In genomic region chr16:14070555-14070876, GRCh38 we compare ENCODE assay signal across 8 cellular contexts. TPM values are rescaled to one million over a fixed set of nuclear protein-coding genes. Genes with fewer than 3 reads are reported as not detected.
DNase-seq lines count a peak whose midpoint lies in the region; ATAC-seq and TF ChIP-seq lines count a peak whose summit lies in the region.

No MANE protein-coding gene starts in this region.

- no peak overlapping the region for H2BK5ac ChIP-seq in mesenchymal stem cell (ENCODE audit: low read depth, low read length, poor library complexity, severe bottlenecking)

- peak overlapping the region in 1 of 2 experiments; percentile 97 for H3K4ac ChIP-seq in mesenchymal stem cell (ENCODE audit: low read depth in 1 of 2, low read length in 2 of 2)

- peaks cover 43% of the 10 kb centered on the region for H3K4me1 Mint-ChIP-seq in Calu3 (ENCODE audit: low read depth, unreplicated experiment)

- H3K27ac Mint-ChIP-seq in Calu3 (ENCODE audit: unreplicated experiment) = peak overlapping the region; percentile 94

- H3K27me3 Mint-ChIP-seq in Calu3 (ENCODE audit: unreplicated experiment) = no peaks in the 10 kb centered on the region

- H3K36me3 Mint-ChIP-seq in Calu3 (ENCODE audit: insufficient read depth, unreplicated experiment) = peaks cover 25% of the 10 kb centered on the region

- no peak overlapping the region for H2AK5ac ChIP-seq in mesenchymal stem cell (ENCODE audit: low read length, severe bottlenecking)

- intact Hi-C loops in Calu3 (cut with micrococcal nuclease; ENCODE audit: unreplicated experiment) = loop anchor here (5.0 kb wide), 3 partner anchors 77 to 117 kb away; no protein-coding TSS in a partner anchor

- H3K9me3 Mint-ChIP-seq in Calu3 (ENCODE audit: low read depth, unreplicated experiment) = no peaks in the 10 kb centered on the region

- H3K14ac ChIP-seq in mesenchymal stem cell (ENCODE audit: low read length in 2 of 2) = peak overlapping the region in 1 of 2 experiments; percentile 91

- H3K4me2 ChIP-seq in mesenchymal stem cell (ENCODE audit: low read length, poor library complexity, severe bottlenecking) = peak overlapping the region; percentile 44

- CTCF ChIA-PET in Calu3 (lab: Charles Lee) = no interaction called here

- peaks cover 14% of the 10 kb centered on the region for H3K79me1 ChIP-seq in mesenchymal stem cell (replicated peaks; ENCODE audit: low read length, poor library complexity, severe bottlenecking)

- peaks cover 2 to 3% of the 10 kb centered on the region in 2 experiments for H3K27me3 ChIP-seq in mesenchymal stem cell (ENCODE audit: control insufficient read depth in 1 of 2, insufficient read depth in 1 of 2, low read length in 2 of 2)

- no peak overlapping the region for H4K91ac ChIP-seq in mesenchymal stem cell (ENCODE audit: low read length)

- no peaks in the 10 kb centered on the region for H3K9me3 ChIP-seq in mesenchymal stem cell (ENCODE audit: control insufficient read depth, low read length)

- H4K8ac ChIP-seq in mesenchymal stem cell (ENCODE audit: low read length) = peak overlapping the region; percentile 99

- no peak overlapping the region for H3K18ac ChIP-seq in mesenchymal stem cell (ENCODE audit: low read depth in 1 of 2, low read length in 2 of 2)

- H3K27ac ChIP-seq in mesenchymal stem cell (ENCODE audit: low read length, poor library complexity, severe bottlenecking) = no peak overlapping the region

- H3K9ac ChIP-seq in mesenchymal stem cell (ENCODE audit: low read length) = peak overlapping the region; percentile 92

- in situ Hi-C loops in astrocyte of the cerebellum (cut with HindIII; ENCODE audit: low sequenced_read_pairs) = no loop called here

- TF ChIP-seq CTCF in Calu3 (IDR thresholded peaks at IDR 0.05; ENCODE audit: unreplicated experiment) = no peak
- TF ChIP-seq CTCF in astrocyte of the cerebellum (IDR thresholded peaks at IDR 0.05; ENCODE audit: low read depth, low read length, missing control alignments) = no peak

- no peak overlapping the region for H2BK120ac ChIP-seq in mesenchymal stem cell (ENCODE audit: low read depth, low read length)

- BruUV-seq in Calu3 (replicated peaks; lab: Mats Ljungman, UMichigan) = no TSS peak

- no peak overlapping the region for H2BK15ac ChIP-seq in mesenchymal stem cell (ENCODE audit: low read depth, poor library complexity, severe bottlenecking)

- H3K4me3 ChIP-seq in astrocyte of the cerebellum (ENCODE audit: low read depth, low read length) (peak overlapping the region; percentile 80), mesenchymal stem cell (ENCODE audit: insufficient read depth in 1 of 2, low read depth in 1 of 2, low read length in 2 of 2) (peak overlapping the region; percentile 91 to 99)

- peak overlapping the region in 1 of 2 experiments; percentile 99 for H2BK12ac ChIP-seq in mesenchymal stem cell (ENCODE audit: low read length in 2 of 2)

- DNase-seq in Calu3 (no peak), astrocyte of the cerebellum (ENCODE audit: low read depth) (no peak), mesenchymal stem cell (no peak), CD1c-positive myeloid dendritic cell (ENCODE audit: extremely low spot score) (no peak)
- no peak for DNase-seq in activated CD4-positive, alpha-beta T cell treated with anti-CD3 and anti-CD28 coated beads, Interleukin-2, amount 50 U/mL, for 4 hours

- peak overlapping the region; percentile 100 for H2AFZ ChIP-seq in mesenchymal stem cell (ENCODE audit: low read depth, low read length)

- H3K4me3 Mint-ChIP-seq in Calu3 (ENCODE audit: low read depth, unreplicated experiment) = peak overlapping the region; percentile 93

- peaks cover 5% of the 10 kb centered on the region for H3K4me1 ChIP-seq in mesenchymal stem cell (ENCODE audit: control insufficient read depth, insufficient read depth, low read depth, low read length)

- peak overlapping the region in 1 of 2 experiments; percentile 98 for H3K23ac ChIP-seq in mesenchymal stem cell (ENCODE audit: low read length in 2 of 2)

- ATAC-seq in HG03045 (IDR thresholded peaks at IDR 0.05; ENCODE audit: unreplicated experiment) (peak; percentile 23), HG02623 (IDR thresholded peaks at IDR 0.05; ENCODE audit: unreplicated experiment) (no peak), HG03159 (IDR thresholded peaks at IDR 0.05; ENCODE audit: unreplicated experiment) (no peak)

- WGBS in mesenchymal stem cell = 40% methylated on average over 1 of the region's 4 CpGs

- H3K36me3 ChIP-seq in mesenchymal stem cell (ENCODE audit: control insufficient read depth in 1 of 2, insufficient read depth in 2 of 2, low read depth in 1 of 2, low read length in 2 of 2) = peaks cover 0 to 4% of the 10 kb centered on the region in 2 experiments

RNA-seq across cellular contexts. Expression of gene MRTFB, which starts 0.6 kb away (rescaled TPM):
- total RNA-seq in Calu3 (2022) = 67.3 and 69.5 TPM in 2 replicates
- polyA plus RNA-seq in mesenchymal stem cell (2013, experiment 1 of 2) = 14.5 TPM
- polyA plus RNA-seq in mesenchymal stem cell (2013, experiment 2 of 2) = 12.9 TPM
